ENCODE assay signal across 9 cellular contexts in genomic region chr1:92975551-92976232, GRCh38. TPM values are rescaled to one million over a fixed set of nuclear protein-coding genes. Genes with fewer than 3 reads are reported as not detected.
A peak's percentile ranks its signal among the peaks of the same experiment; 100 is the strongest.
DNase-seq lines count a peak whose midpoint lies in the region; ATAC-seq and TF ChIP-seq lines count a peak whose summit lies in the region.
"Had no signal": no experiment of that assay in that cellular context is flagged by ENCODE, and none has a peak within 500 bp of the region (broad histone marks: within the 10 kb centered on the region; RNA-seq: fewer than 3 reads in every experiment).

No MANE protein-coding gene starts in this region.

- TF ChIP-seq CTCF in DND-41 (IDR thresholded peaks at IDR 0.05; ENCODE audit: borderline replicate concordance, extremely low read depth, low read length, poor library complexity, severe bottlenecking): no peak
- TF ChIP-seq CTCF in activated CD8-positive, alpha-beta T cell treated with anti-CD3 and anti-CD28 coated beads for 36 hours (IDR thresholded peaks at IDR 0.05): no peak

- H3K9me3 Mint-ChIP-seq in activated CD8-positive, alpha-beta T cell treated with anti-CD3 and anti-CD28 coated beads for 36 hours: no peaks in the 10 kb centered on the region

- H2AFZ ChIP-seq in DND-41 (ENCODE audit: low read depth, low read length): no peak overlapping the region

- POLR2A ChIA-PET in activated CD8-positive, alpha-beta T cell treated with anti-CD3 and anti-CD28 coated beads for 36 hours (lab: Charles Lee): interaction anchor here (0.6 to 2.1 kb wide), 4 partner anchors 10 to 194 kb away, joined by 3 to 21 read pairs (median 4); partner anchors contain the start of gene DIPK1A

- H3K4me3 Mint-ChIP-seq in activated CD8-positive, alpha-beta T cell treated with anti-CD3 and anti-CD28 coated beads for 36 hours: no peak overlapping the region

- no peaks in the 10 kb centered on the region for H3K27me3 Mint-ChIP-seq in activated CD8-positive, alpha-beta T cell treated with anti-CD3 and anti-CD28 coated beads for 36 hours

- peaks cover 34% of the 10 kb centered on the region for H3K4me1 ChIP-seq in DND-41 (ENCODE audit: insufficient read depth, low read length)

- no peak overlapping the region for H3K9ac ChIP-seq in DND-41 (ENCODE audit: low read depth, low read length)

- DNase-seq in DND-41 (no peak), NCI-H2171 treated with DMSO at 0.1 percent for 48 hours (lab: John Stamatoyannopoulos, UW) (no peak)
- DNase-seq in activated CD8-positive, alpha-beta T cell treated with anti-CD3 and anti-CD28 coated beads for 36 hours: peak; percentile 48
- no peak for DNase-seq in activated effector memory CD4-positive, alpha-beta T cell treated with anti-CD3 and anti-CD28 coated beads, Interleukin-2, amount 50 U/mL, for 16 hours
- DNase-seq in stimulated activated naive CD4-positive, alpha-beta T cell (lab: John Stamatoyannopoulos, UW): no peak
- no peak for DNase-seq in NK-92 treated with Interleukin-12 subunit alpha and Interleukin-12 subunit beta, amount 100 ng/mL, for 24 hours (lab: John Stamatoyannopoulos, UW)

- H3K4me3 ChIP-seq in DND-41 (ENCODE audit: low read depth in 1 of 2, low read length in 2 of 2): no peak overlapping the region
- H3K4me3 ChIP-seq: esophagus muscularis mucosa had no signal

- H3K36me3 ChIP-seq in DND-41 (ENCODE audit: insufficient read depth, low read length): no peaks in the 10 kb centered on the region
- H3K36me3 ChIP-seq: esophagus muscularis mucosa had no signal

- intact Hi-C loops in activated CD8-positive, alpha-beta T cell treated with anti-CD3 and anti-CD28 coated beads for 36 hours (cut with micrococcal nuclease): no loop called here

- no peaks in the 10 kb centered on the region for H4K20me1 ChIP-seq in DND-41 (ENCODE audit: insufficient read depth, low read length)

- peak overlapping the region; percentile 95 for H3K27ac Mint-ChIP-seq in activated CD8-positive, alpha-beta T cell treated with anti-CD3 and anti-CD28 coated beads for 36 hours

- no peak overlapping the region for H3K27ac ChIP-seq in DND-41 (ENCODE audit: low read length)
- H3K27ac ChIP-seq: esophagus muscularis mucosa had no signal

- H3K27me3 ChIP-seq in DND-41 (ENCODE audit: insufficient read depth, low read length, poor library complexity): no peaks in the 10 kb centered on the region
- H3K27me3 ChIP-seq: esophagus muscularis mucosa had no signal

- no peak overlapping the region for H3K4me2 ChIP-seq in DND-41 (ENCODE audit: insufficient read depth, low read length)

- peaks cover 73% of the 10 kb centered on the region for H3K4me1 Mint-ChIP-seq in activated CD8-positive, alpha-beta T cell treated with anti-CD3 and anti-CD28 coated beads for 36 hours (ENCODE audit: low read depth)

- H3K79me2 ChIP-seq in DND-41 (ENCODE audit: insufficient read depth, low read length): no peaks in the 10 kb centered on the region

- ATAC-seq in DND-41 (ENCODE audit: insufficient read depth, low read depth): peak; percentile 47; the same call in 2 of the 3 replicates
- ATAC-seq in GM19395 (IDR thresholded peaks at IDR 0.05; ENCODE audit: unreplicated experiment): peak; percentile 78
- ATAC-seq in HG03139 (IDR thresholded peaks at IDR 0.05; ENCODE audit: unreplicated experiment): peak; percentile 75
- peak; percentile 12 for ATAC-seq in activated CD8-positive, alpha-beta T cell treated with anti-CD3 and anti-CD28 coated beads for 36 hours

- CTCF ChIA-PET in activated CD8-positive, alpha-beta T cell treated with anti-CD3 and anti-CD28 coated beads for 36 hours (lab: Charles Lee): interaction anchor here (0.9 to 22.8 kb wide), 9 partner anchors 7 to 144 kb away, joined by 3 to 492 read pairs (median 4); partner anchors contain the start of gene RPL5

- H3K36me3 Mint-ChIP-seq in activated CD8-positive, alpha-beta T cell treated with anti-CD3 and anti-CD28 coated beads for 36 hours (ENCODE audit: low read depth): no peaks in the 10 kb centered on the region

- no peaks in the 10 kb centered on the region for H3K9me3 ChIP-seq in DND-41 (ENCODE audit: insufficient read depth, low read length, severe bottlenecking)
- H3K9me3 ChIP-seq: esophagus muscularis mucosa had no signal

RNA-seq across cellular contexts. Expression of gene DIPK1A, which starts 14.4 kb away (rescaled TPM):
- total RNA-seq in activated CD8-positive, alpha-beta T cell treated with anti-CD3 and anti-CD28 coated beads for 36 hours: 1 to 10 TPM; 8.1 to 9.0 TPM

Comparison
In these comparisons a context has a peak if more than half of its experiments do, and no peak if none do; other contexts are left out.
1. ATAC-seq: peak in every context shown above with its lines; median percentile 78 in GM19395; 75 in HG03139; 47 in DND-41; 12 in activated CD8-positive, alpha-beta T cell treated with anti-CD3 and anti-CD28 coated beads for 36 hours.